9 cellular contexts compared by ENCODE assay signal in genomic region chr16:66476328-66477027, GRCh38.
DNase-seq lines count a peak whose midpoint lies in the region; ATAC-seq and TF ChIP-seq lines count a peak whose summit lies in the region.
"Had no signal": no experiment of that assay in that cellular context is flagged by ENCODE, and none has a peak within 500 bp of the region (broad histone marks: within the 10 kb centered on the region; RNA-seq: fewer than 3 reads in every experiment).

No MANE protein-coding gene starts in this region.

- no peak overlapping the region for H3K27ac ChIP-seq in WERI-Rb-1
- H3K27ac ChIP-seq: thoracic aorta had no signal

- H3K36me3 ChIP-seq in WERI-Rb-1, result no peaks in the 10 kb centered on the region
- H3K36me3 ChIP-seq: thoracic aorta had no signal

- no peak for TF ChIP-seq CTCF in WERI-Rb-1 (IDR thresholded peaks at IDR 0.05; ENCODE audit: low read depth, low read length)

- H3K4me3 ChIP-seq in WERI-Rb-1 (ENCODE audit: low read depth, low read length), result no peak overlapping the region
- H3K4me3 ChIP-seq: thoracic aorta had no signal

- no peaks in the 10 kb centered on the region for H3K9me3 ChIP-seq in WERI-Rb-1 (ENCODE audit: severe bottlenecking)
- H3K9me3 ChIP-seq: thoracic aorta had no signal

- H3K27me3 ChIP-seq in WERI-Rb-1 (ENCODE audit: insufficient read depth, low read depth, severe bottlenecking), result no peaks in the 10 kb centered on the region

- ATAC-seq in GM21786 (IDR thresholded peaks at IDR 0.05; ENCODE audit: unreplicated experiment) (no peak), HG03469 (IDR thresholded peaks at IDR 0.05; ENCODE audit: unreplicated experiment) (no peak)

- peak; percentile 18 for DNase-seq in NCI-H146 (lab: John Stamatoyannopoulos, UW)
- no peak for DNase-seq in NCI-H146 treated with DMSO at 0.1 percent for 48 hours (lab: John Stamatoyannopoulos, UW; ENCODE audit: unreplicated experiment)
- peak; percentile 56 for DNase-seq in WERI-Rb-1
- DNase-seq in effector CD8-positive, alpha-beta T cell (lab: John Stamatoyannopoulos, UW), result peak; percentile 7
- peak; percentile 42 for DNase-seq in stimulated activated CD8-positive, alpha-beta memory T cell treated with anti-CD3 and anti-CD28 coated beads, Interleukin-4, amount 100 ng/mL, for 24 hours (ENCODE audit: low read depth)
- DNase-seq in cortex of kidney (lab: John Stamatoyannopoulos, UW), result no peak

Comparison
In these comparisons a context has a peak if more than half of its experiments do, and no peak if none do; other contexts are left out.
1. DNase-seq: peak in NCI-H146 (single experiment), WERI-Rb-1 (single experiment), effector CD8-positive, alpha-beta T cell (single experiment) and stimulated activated CD8-positive, alpha-beta memory T cell treated with anti-CD3 and anti-CD28 coated beads, Interleukin-4, amount 100 ng/mL, for 24 hours (single experiment); none in NCI-H146 treated with DMSO at 0.1 percent for 48 hours (single experiment) and cortex of kidney (single experiment).